ENCODE assay signal across 17 cellular contexts in the genomic region with DNA sequence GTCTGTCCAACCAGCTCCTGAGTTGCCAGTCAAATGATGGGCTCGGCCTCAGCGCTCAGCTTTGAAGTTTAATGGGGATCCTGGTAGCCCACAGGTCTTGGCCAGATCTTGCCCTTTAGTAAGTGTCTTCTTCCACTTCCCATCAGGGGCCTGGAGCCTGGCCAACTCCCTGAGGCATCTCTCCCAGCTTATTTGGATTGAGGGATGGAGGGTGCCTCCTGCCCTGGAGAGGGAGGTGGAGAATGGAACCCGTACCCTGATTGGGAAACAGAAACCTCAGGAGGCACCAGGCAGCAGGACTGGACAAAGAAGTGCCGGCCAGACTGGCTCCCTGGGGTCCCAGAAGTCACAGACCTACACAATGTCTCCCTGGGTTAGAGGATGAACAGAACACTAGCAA.
"Had no signal": no experiment of that assay in that cellular context is flagged by ENCODE, and none has a peak within 500 bp of the region (broad histone marks: within the 10 kb centered on the region; RNA-seq: fewer than 3 reads in every experiment).

No MANE protein-coding gene starts in this region.

- H3K79me2 ChIP-seq: parathyroid adenoma had no signal

- H3K4me1 Mint-ChIP-seq: neural crest cell had no signal

- H3K9me3 Mint-ChIP-seq: activated T-cell treated with anti-CD3 and anti-CD28 coated beads, Interleukin-2, amount 50 U/mL, for 4 hours; neural crest cell; T-helper 2 cell treated with Interferon-gamma antibody and Interleukin-4, amounts not matched to agents 5 μg/mL and 100 μg/mL, for 36 hours had no signal

- H2AFZ ChIP-seq: parathyroid adenoma had no signal

- DNase-seq: activated CD4-positive, alpha-beta T cell treated with anti-CD3 and anti-CD28 coated beads, Interleukin-2, amount 50 U/mL, for 4 hours; activated T-cell treated with anti-CD3 and anti-CD28 coated beads, Interleukin-2, amount 50 U/mL, for 4 hours; gastrocnemius medialis; heart right ventricle; islet precursor cell; left ventricle myocardium inferior; mesendoderm; retina; stimulated activated CD4-positive, alpha-beta T cell treated with anti-CD3 and anti-CD28 coated beads, Interleukin-4, amount 100 ng/mL, for 4 hours had no signal

- H3K27ac Mint-ChIP-seq: T-helper 2 cell treated with Interferon-gamma antibody and Interleukin-4, amounts not matched to agents 5 μg/mL and 100 μg/mL, for 36 hours had no signal

- H3K9ac ChIP-seq: parathyroid adenoma had no signal

- H3K27me3 ChIP-seq: gastrocnemius medialis, heart right ventricle, tibial nerve, vagina had no signal

- H3K36me3 ChIP-seq: gastrocnemius medialis, tibial nerve, vagina had no signal

- FAIRE-seq: colon had no signal

- ATAC-seq: activated CD4-positive, CD25-positive, alpha-beta regulatory T cell treated with anti-CD3 and anti-CD28 coated beads, Interleukin-2, amount 50 U/mL, for 24 hours; activated T-cell treated with anti-CD3 and anti-CD28 coated beads, Interleukin-2, amount 50 U/mL, for 4 hours; gastrocnemius medialis; heart right ventricle had no signal

- H3K4me3 Mint-ChIP-seq: activated T-cell treated with anti-CD3 and anti-CD28 coated beads, Interleukin-2, amount 50 U/mL, for 4 hours; neural crest cell; T-helper 2 cell treated with Interferon-gamma antibody and Interleukin-4, amounts not matched to agents 5 μg/mL and 100 μg/mL, for 36 hours had no signal

- H3K4me1 ChIP-seq: gastrocnemius medialis had no signal

- H3K27ac ChIP-seq: gastrocnemius medialis, heart right ventricle, left ventricle myocardium inferior, parathyroid adenoma, vagina had no signal

- H3K4me3 ChIP-seq: gastrocnemius medialis, heart right ventricle, left ventricle myocardium inferior, skin epidermis, tibial nerve, vagina had no signal

- H3K9me3 ChIP-seq: gastrocnemius medialis, heart right ventricle, left ventricle myocardium inferior, tibial nerve, vagina had no signal
